ENCODE assay signal across 8 cellular contexts in the genomic region with DNA sequence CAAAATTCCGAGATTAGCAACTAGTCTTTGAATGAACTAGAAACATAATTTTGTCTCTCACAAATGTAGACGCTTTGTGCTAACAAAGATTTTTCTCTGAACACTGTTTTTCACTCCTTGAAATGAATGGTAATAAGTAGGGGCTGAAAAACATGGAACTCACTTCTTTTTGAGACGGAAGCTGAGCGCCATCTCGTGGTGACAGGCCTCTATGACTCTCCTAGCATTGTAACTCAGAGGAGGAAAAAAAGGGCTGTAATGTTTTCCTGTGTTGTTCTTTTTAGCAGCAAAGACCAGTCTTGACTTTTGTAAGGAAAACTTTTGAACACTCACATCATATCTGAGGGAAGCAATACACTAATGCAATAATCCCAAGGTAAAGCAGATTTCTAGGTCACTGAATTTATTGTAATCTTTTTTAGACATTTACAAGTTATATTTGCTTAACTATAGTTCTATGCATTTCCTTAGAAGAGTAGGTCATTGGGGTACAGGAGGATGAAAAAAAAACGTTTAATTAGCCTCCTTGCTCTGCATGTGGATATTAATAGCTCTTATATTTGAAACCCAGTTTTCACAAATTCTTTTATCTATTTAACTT.
A peak's percentile ranks its signal among the peaks of the same experiment; 100 is the strongest.
DNase-seq lines count a peak whose midpoint lies in the region; ATAC-seq, FAIRE-seq and TF ChIP-seq lines count a peak whose summit lies in the region.

No MANE protein-coding gene starts in this region.

- no peak for ATAC-seq in GM21528 (IDR thresholded peaks at IDR 0.05; ENCODE audit: low FRiP score, unreplicated experiment)

- H3K27me3 ChIP-seq in left ventricle myocardium inferior (ENCODE audit: low read depth) (no peaks in the 10 kb centered on the region), small intestine (ENCODE audit: control insufficient read depth in 2 of 2, insufficient read depth in 2 of 2, low read length in 2 of 2) (no peaks in the 10 kb centered on the region)

- no peaks in the 10 kb centered on the region for H3K9me3 ChIP-seq in left ventricle myocardium inferior (replicated peaks)
- no peaks in the 10 kb centered on the region for H3K9me3 ChIP-seq in small intestine (ENCODE audit: control insufficient read depth, low read depth)

- no peaks in the 10 kb centered on the region for H3K36me3 Mint-ChIP-seq in activated CD4-positive, alpha-beta memory T cell treated with anti-CD3 and anti-CD28 coated beads, Interleukin-2, amount 10 ng/mL, durations not matched to agents 7 days and 5 days (ENCODE audit: low read depth)

- CTCF ChIA-PET in activated CD4-positive, alpha-beta memory T cell treated with anti-CD3 and anti-CD28 coated beads, Interleukin-2, amount 10 ng/mL, durations not matched to agents 7 days and 5 days (lab: Charles Lee): no interaction called here

- H3K27ac ChIP-seq in left ventricle myocardium inferior (replicated peaks) (no peak overlapping the region), small intestine (ENCODE audit: low read depth in 1 of 2, low read length in 1 of 2) (no peak overlapping the region)

- 2 to 5% (median 4%) methylated on average over 6 of the region's 6 CpGs for WGBS in small intestine, 3 donors

- no peaks in the 10 kb centered on the region for H3K4me1 Mint-ChIP-seq in activated CD4-positive, alpha-beta memory T cell treated with anti-CD3 and anti-CD28 coated beads, Interleukin-2, amount 10 ng/mL, durations not matched to agents 7 days and 5 days

- no peak overlapping the region for H3K4me3 ChIP-seq in left ventricle myocardium inferior
- H3K4me3 ChIP-seq in small intestine (ENCODE audit: low read depth in 1 of 2, low read length in 2 of 2): no peak overlapping the region

- FAIRE-seq in small intestine (lab: Jason Lieb, UNC): no peak

- no peaks in the 10 kb centered on the region for H3K27me3 Mint-ChIP-seq in activated CD4-positive, alpha-beta memory T cell treated with anti-CD3 and anti-CD28 coated beads, Interleukin-2, amount 10 ng/mL, durations not matched to agents 7 days and 5 days

- TF ChIP-seq CTCF in left ventricle myocardium inferior (IDR thresholded peaks at IDR 0.05; ENCODE audit: borderline replicate concordance): peak; percentile 53

- peak; percentile 53 for DNase-seq in DMS114 treated with DMSO at 0.1 percent for 48 hours (lab: John Stamatoyannopoulos, UW; ENCODE audit: unreplicated experiment)
- peak; percentile 64 for DNase-seq in H4 (ENCODE audit: low spot score)
- DNase-seq in NCI-H2107 treated with DMSO at 0.1 percent for 48 hours (lab: John Stamatoyannopoulos, UW; ENCODE audit: unreplicated experiment): peak; percentile 80
- peak; percentile 28 for DNase-seq in activated CD4-positive, alpha-beta memory T cell treated with anti-CD3 and anti-CD28 coated beads, Interleukin-2, amount 10 ng/mL, durations not matched to agents 7 days and 5 days
- no peak for DNase-seq in left ventricle myocardium inferior
- DNase-seq in small intestine: peak; percentile 2
- no peak for DNase-seq in cortex of kidney (lab: John Stamatoyannopoulos, UW)

- H3K36me3 ChIP-seq in left ventricle myocardium inferior (no peaks in the 10 kb centered on the region), small intestine (ENCODE audit: control insufficient read depth in 2 of 2, insufficient read depth in 2 of 2, low read length in 2 of 2) (no peaks in the 10 kb centered on the region)

- H3K9me3 Mint-ChIP-seq in activated CD4-positive, alpha-beta memory T cell treated with anti-CD3 and anti-CD28 coated beads, Interleukin-2, amount 10 ng/mL, durations not matched to agents 7 days and 5 days: no peaks in the 10 kb centered on the region

- intact Hi-C loops in left ventricle myocardium inferior (cut with micrococcal nuclease): no loop called here

- no peak overlapping the region for H3K27ac Mint-ChIP-seq in activated CD4-positive, alpha-beta memory T cell treated with anti-CD3 and anti-CD28 coated beads, Interleukin-2, amount 10 ng/mL, durations not matched to agents 7 days and 5 days

- POLR2A ChIA-PET in activated CD4-positive, alpha-beta memory T cell treated with anti-CD3 and anti-CD28 coated beads, Interleukin-2, amount 10 ng/mL, durations not matched to agents 7 days and 5 days (lab: Charles Lee): no interaction called here

- H3K4me1 ChIP-seq in left ventricle myocardium inferior (no peaks in the 10 kb centered on the region), small intestine (ENCODE audit: control insufficient read depth in 2 of 2, insufficient read depth in 1 of 2, low read depth in 1 of 2, low read length in 1 of 2) (no peaks in the 10 kb centered on the region)

- no peak overlapping the region for H3K4me3 Mint-ChIP-seq in activated CD4-positive, alpha-beta memory T cell treated with anti-CD3 and anti-CD28 coated beads, Interleukin-2, amount 10 ng/mL, durations not matched to agents 7 days and 5 days

Comparison
In these comparisons a context has a peak if more than half of its experiments do, and no peak if none do; other contexts are left out.
1. DNase-seq: peak in DMS114 treated with DMSO at 0.1 percent for 48 hours (single experiment), H4 (single experiment), NCI-H2107 treated with DMSO at 0.1 percent for 48 hours (single experiment), activated CD4-positive, alpha-beta memory T cell treated with anti-CD3 and anti-CD28 coated beads, Interleukin-2, amount 10 ng/mL, durations not matched to agents 7 days and 5 days (single experiment) and small intestine (single experiment); none in left ventricle myocardium inferior (single experiment) and cortex of kidney (single experiment).